13 cellular contexts compared by ENCODE assay signal in genomic region chr16:14559809-14560227, GRCh38.
A peak's percentile ranks its signal among the peaks of the same experiment; 100 is the strongest.
DNase-seq lines count a peak whose midpoint lies in the region; ATAC-seq and TF ChIP-seq lines count a peak whose summit lies in the region.
"Had no signal": no experiment of that assay in that cellular context is flagged by ENCODE, and none has a peak within 500 bp of the region (broad histone marks: within the 10 kb centered on the region; RNA-seq: fewer than 3 reads in every experiment).

No MANE protein-coding gene starts in this region.

- intact Hi-C loops in adrenal gland (cut with DNase I): no loop called here

- H3K27ac Mint-ChIP-seq in activated naive CD4-positive, alpha-beta T cell treated with anti-CD3 and anti-CD28 coated beads, Interleukin-2, amount 10 ng/mL, durations not matched to agents 7 days and 5 days: no peak overlapping the region
- H3K27ac Mint-ChIP-seq: activated T-helper 2 cell treated with anti-CD3 and anti-CD28 coated beads, Interferon-gamma antibody, Interleukin-2, Interleukin-4, amounts not matched to agents 10 μg/mL and 5 μg/mL and 100 μg/mL, durations not matched to agents 14 hours and 24 hours and 36 hours had no signal

- H3K4me3 ChIP-seq in NB4 (ENCODE audit: low read depth, low read length) (peak overlapping the region; percentile 12), adrenal gland (no peak overlapping the region), lung (no peak overlapping the region)
- H3K4me3 ChIP-seq: BLaER1, skin epidermis had no signal

- DNase-seq in Ammon's horn (ENCODE audit: low spot score) (peak; percentile 74), NB4 (ENCODE audit: low read depth) (peak; percentile 92), adrenal gland (peak in 5 of 7 donors; percentile 25 to 61 (median 41)), lung (ENCODE audit: low spot score) (peak; percentile 67), mucosa of gallbladder (ENCODE audit: low spot score) (no peak), GM10248 (ENCODE audit: extremely low spot score) (no peak)
- DNase-seq in activated naive CD4-positive, alpha-beta T cell treated with anti-CD3 and anti-CD28 coated beads, Interleukin-2, amount 10 ng/mL, durations not matched to agents 7 days and 5 days: no peak
- DNase-seq: effector CD8-positive, alpha-beta T cell; NCI-H2171 treated with DMSO at 0.1 percent for 48 hours had no signal

- H3K27ac ChIP-seq in adrenal gland (peak overlapping the region in 2 of 5 donors; percentile 13 to 41), lung (ENCODE audit: low read depth in 1 of 2, low read length in 1 of 2) (peak overlapping the region in 1 of 2 donors; percentile 14)
- H3K27ac ChIP-seq: BLaER1, skin epidermis had no signal

- no peaks in the 10 kb centered on the region for H3K9me3 Mint-ChIP-seq in activated naive CD4-positive, alpha-beta T cell treated with anti-CD3 and anti-CD28 coated beads, Interleukin-2, amount 10 ng/mL, durations not matched to agents 7 days and 5 days
- H3K9me3 Mint-ChIP-seq: activated T-helper 2 cell treated with anti-CD3 and anti-CD28 coated beads, Interferon-gamma antibody, Interleukin-2, Interleukin-4, amounts not matched to agents 10 μg/mL and 5 μg/mL and 100 μg/mL, durations not matched to agents 14 hours and 24 hours and 36 hours had no signal

- no peaks in the 10 kb centered on the region for H3K36me3 ChIP-seq in adrenal gland (replicated peaks in 1 of 2)
- H3K36me3 ChIP-seq in lung (ENCODE audit: control insufficient read depth in 2 of 2, insufficient read depth in 2 of 2, low read length in 2 of 2): peaks cover 0 to 2% of the 10 kb centered on the region in 2 donors

- TF ChIP-seq CTCF in NB4 (IDR thresholded peaks at IDR 0.05; ENCODE audit: low read depth, low read length) (no peak), adrenal gland (IDR thresholded peaks at IDR 0.05) (no peak), lung (IDR thresholded peaks at IDR 0.05; ENCODE audit: control extremely low read depth, extremely low read depth) (no peak), GM10248 (IDR thresholded peaks at IDR 0.05; ENCODE audit: control extremely low read depth, extremely low read depth, low read depth, missing control alignments) (no peak)

- peaks cover 1% of the 10 kb centered on the region for H3K36me3 Mint-ChIP-seq in activated naive CD4-positive, alpha-beta T cell treated with anti-CD3 and anti-CD28 coated beads, Interleukin-2, amount 10 ng/mL, durations not matched to agents 7 days and 5 days

- H3K27me3 Mint-ChIP-seq in activated naive CD4-positive, alpha-beta T cell treated with anti-CD3 and anti-CD28 coated beads, Interleukin-2, amount 10 ng/mL, durations not matched to agents 7 days and 5 days: no peaks in the 10 kb centered on the region

- H3K9me3 ChIP-seq in adrenal gland (replicated peaks in 1 of 3) (no peaks in the 10 kb centered on the region), lung (ENCODE audit: control insufficient read depth in 2 of 2, insufficient read depth in 1 of 2, low read length in 1 of 2) (no peaks in the 10 kb centered on the region)
- H3K9me3 ChIP-seq: BLaER1 had no signal

- H3K4me3 Mint-ChIP-seq in activated naive CD4-positive, alpha-beta T cell treated with anti-CD3 and anti-CD28 coated beads, Interleukin-2, amount 10 ng/mL, durations not matched to agents 7 days and 5 days: no peak overlapping the region

- H3K27me3 ChIP-seq in adrenal gland (no peaks in the 10 kb centered on the region), lung (ENCODE audit: control insufficient read depth, insufficient read depth) (no peaks in the 10 kb centered on the region)
- H3K27me3 ChIP-seq: BLaER1 had no signal

- WGBS in adrenal gland, 4 donors: 85 to 97% (median 88%) methylated on average over 8 of the region's 8 CpGs
- 68 to 69% methylated on average over 8 of the region's 8 CpGs for WGBS in lung, 2 donors

- CTCF ChIA-PET in activated naive CD4-positive, alpha-beta T cell treated with anti-CD3 and anti-CD28 coated beads, Interleukin-2, amount 10 ng/mL, durations not matched to agents 7 days and 5 days (lab: Charles Lee): no interaction called here
- CTCF ChIA-PET in GM10248 (lab: Yijun Ruan, JAX): interaction anchor here (1.0 to 2.3 kb wide), 2 partner anchors 14 to 35 kb away, joined by 5 to 6 read pairs; no protein-coding TSS in a partner anchor

- POLR2A ChIA-PET in GM10248 (lab: Yijun Ruan, JAX): no interaction called here

- ATAC-seq in lung (ENCODE audit: insufficient read depth, low FRiP score) (peak; percentile 67), GM21717 (IDR thresholded peaks at IDR 0.05; ENCODE audit: unreplicated experiment) (no peak)

- H3K4me1 ChIP-seq in adrenal gland (replicated peaks in 1 of 2) (peaks cover 21 to 38% of the 10 kb centered on the region in 2 donors), lung (ENCODE audit: control insufficient read depth in 2 of 2, insufficient read depth in 2 of 2, low read length in 2 of 2) (peaks cover 2 to 3% of the 10 kb centered on the region in 2 donors)
- H3K4me1 ChIP-seq: BLaER1 had no signal

- no peak for TF ChIP-seq POLR2A in NB4 (IDR thresholded peaks at IDR 0.05; ENCODE audit: extremely low read depth, insufficient read length)
- no peak for TF ChIP-seq POLR2A in adrenal gland (IDR thresholded peaks at IDR 0.05)

- H3K4me1 Mint-ChIP-seq in activated naive CD4-positive, alpha-beta T cell treated with anti-CD3 and anti-CD28 coated beads, Interleukin-2, amount 10 ng/mL, durations not matched to agents 7 days and 5 days: peaks cover 2% of the 10 kb centered on the region

Comparison
In these comparisons a context has a peak if more than half of its experiments do, and no peak if none do; other contexts are left out.
1. DNase-seq: peak in Ammon's horn (single experiment), NB4 (single experiment), adrenal gland (5 of 7) and lung (single experiment); none in mucosa of gallbladder (single experiment), activated naive CD4-positive, alpha-beta T cell treated with anti-CD3 and anti-CD28 coated beads, Interleukin-2, amount 10 ng/mL, durations not matched to agents 7 days and 5 days (single experiment) and GM10248 (single experiment).